26 cellular contexts compared by ENCODE assay signal in genomic region chr18:59114160-59114559, GRCh38.
"Had no signal": no experiment of that assay in that cellular context is flagged by ENCODE, and none has a peak within 500 bp of the region (broad histone marks: within the 10 kb centered on the region; RNA-seq: fewer than 3 reads in every experiment).

No MANE protein-coding gene starts in this region.

- H3K4me3 ChIP-seq: left lung, lung, tibial artery had no signal

- H3K36me3 Mint-ChIP-seq: stimulated activated effector memory CD8-positive, alpha-beta T cell treated with anti-CD3 and anti-CD28 coated beads, Interleukin-12 subunit alpha, Interleukin-12 subunit beta, amount 100 ng/mL, for 72 hours had no signal

- H3K36me3 ChIP-seq: brain microvascular endothelial cell, left lung, tibial artery had no signal

- H3K27ac Mint-ChIP-seq: activated CD4-positive, alpha-beta T cell treated with anti-CD3 and anti-CD28 coated beads, Interleukin-2, amount 10 ng/mL, durations not matched to agents 7 days and 5 days; activated CD8-positive, alpha-beta T cell treated with anti-CD3 and anti-CD28 coated beads, Interleukin-2, amount 10 ng/mL, durations not matched to agents 7 days and 5 days; activated naive CD8-positive, alpha-beta T cell treated with anti-CD3 and anti-CD28 coated beads, Interleukin-2, amount 50 U/mL, for 24 hours; activated T-helper 1 cell treated with anti-CD3 and anti-CD28 coated beads, Interleukin-12 subunit alpha, Interleukin-12 subunit beta, Interleukin-2, Interleukin-4 antibody, amounts not matched to agents 30 ng/mL and 10 ng/mL and 1 ng/mL, durations not matched to agents 14 hours and 24 hours and 36 hours; naive B cell; stimulated activated effector memory CD8-positive, alpha-beta T cell treated with anti-CD3 and anti-CD28 coated beads, Interleukin-12 subunit alpha, Interleukin-12 subunit beta, amount 100 ng/mL, for 72 hours; stimulated activated naive CD8-positive, alpha-beta T cell treated with anti-CD3 and anti-CD28 coated beads, Interleukin-15, amount 100 ng/mL, for 72 hours had no signal

- ATAC-seq: activated CD4-positive, CD25-positive, alpha-beta regulatory T cell treated with anti-CD3 and anti-CD28 coated beads, Interleukin-2, amount 50 U/mL, for 24 hours; activated CD8-positive, alpha-beta T cell treated with anti-CD3 and anti-CD28 coated beads, Interleukin-2, amount 10 ng/mL, durations not matched to agents 7 days and 5 days; activated naive CD8-positive, alpha-beta T cell treated with anti-CD3 and anti-CD28 coated beads, Interleukin-2, amount 50 U/mL, for 24 hours; left lung; sciatic nerve; stimulated activated effector memory CD8-positive, alpha-beta T cell treated with anti-CD3 and anti-CD28 coated beads, Interleukin-12 subunit alpha, Interleukin-12 subunit beta, amount 100 ng/mL, for 72 hours; stimulated activated naive CD8-positive, alpha-beta T cell treated with anti-CD3 and anti-CD28 coated beads, Interleukin-15, amount 100 ng/mL, for 72 hours had no signal

- H3K9me3 ChIP-seq: tibial artery had no signal

- H3K4me1 Mint-ChIP-seq: activated CD4-positive, alpha-beta T cell treated with anti-CD3 and anti-CD28 coated beads, Interleukin-2, amount 10 ng/mL, durations not matched to agents 7 days and 5 days; activated naive CD8-positive, alpha-beta T cell treated with anti-CD3 and anti-CD28 coated beads, Interleukin-2, amount 50 U/mL, for 24 hours; stimulated activated effector memory CD8-positive, alpha-beta T cell treated with anti-CD3 and anti-CD28 coated beads, Interleukin-12 subunit alpha, Interleukin-12 subunit beta, amount 100 ng/mL, for 72 hours; stimulated activated naive CD8-positive, alpha-beta T cell treated with anti-CD3 and anti-CD28 coated beads, Interleukin-15, amount 100 ng/mL, for 72 hours had no signal

- H3K4me3 Mint-ChIP-seq: activated CD4-positive, alpha-beta T cell treated with anti-CD3 and anti-CD28 coated beads, Interleukin-2, amount 10 ng/mL, durations not matched to agents 7 days and 5 days; activated CD8-positive, alpha-beta T cell treated with anti-CD3 and anti-CD28 coated beads, Interleukin-2, amount 10 ng/mL, durations not matched to agents 7 days and 5 days; activated naive CD8-positive, alpha-beta T cell treated with anti-CD3 and anti-CD28 coated beads, Interleukin-2, amount 50 U/mL, for 24 hours; activated T-helper 1 cell treated with anti-CD3 and anti-CD28 coated beads, Interleukin-12 subunit alpha, Interleukin-12 subunit beta, Interleukin-2, Interleukin-4 antibody, amounts not matched to agents 30 ng/mL and 10 ng/mL and 1 ng/mL, durations not matched to agents 14 hours and 24 hours and 36 hours; naive B cell; stimulated activated effector memory CD8-positive, alpha-beta T cell treated with anti-CD3 and anti-CD28 coated beads, Interleukin-12 subunit alpha, Interleukin-12 subunit beta, amount 100 ng/mL, for 72 hours; stimulated activated naive CD8-positive, alpha-beta T cell treated with anti-CD3 and anti-CD28 coated beads, Interleukin-15, amount 100 ng/mL, for 72 hours had no signal

- H3K9me3 Mint-ChIP-seq: activated CD4-positive, alpha-beta T cell treated with anti-CD3 and anti-CD28 coated beads, Interleukin-2, amount 10 ng/mL, durations not matched to agents 7 days and 5 days; activated naive CD8-positive, alpha-beta T cell treated with anti-CD3 and anti-CD28 coated beads, Interleukin-2, amount 50 U/mL, for 24 hours; activated T-helper 1 cell treated with anti-CD3 and anti-CD28 coated beads, Interleukin-12 subunit alpha, Interleukin-12 subunit beta, Interleukin-2, Interleukin-4 antibody, amounts not matched to agents 30 ng/mL and 10 ng/mL and 1 ng/mL, durations not matched to agents 14 hours and 24 hours and 36 hours; stimulated activated effector memory CD8-positive, alpha-beta T cell treated with anti-CD3 and anti-CD28 coated beads, Interleukin-12 subunit alpha, Interleukin-12 subunit beta, amount 100 ng/mL, for 72 hours; stimulated activated naive CD8-positive, alpha-beta T cell treated with anti-CD3 and anti-CD28 coated beads, Interleukin-15, amount 100 ng/mL, for 72 hours had no signal

- DNase-seq: activated CD4-positive, alpha-beta T cell treated with anti-CD3 and anti-CD28 coated beads, Interleukin-2, amount 10 ng/mL, durations not matched to agents 7 days and 5 days; activated CD8-positive, alpha-beta T cell treated with anti-CD3 and anti-CD28 coated beads, Interleukin-2, amount 10 ng/mL, durations not matched to agents 7 days and 5 days; activated gamma-delta T cell; activated naive CD4-positive, alpha-beta T cell treated with anti-CD3 and anti-CD28 coated beads, Interleukin-2, amount 50 U/mL, for 16 hours; activated naive CD8-positive, alpha-beta T cell treated with anti-CD3 and anti-CD28 coated beads, Interleukin-2, amount 50 U/mL, for 24 hours; anterior cingulate cortex; brain microvascular endothelial cell; caudate nucleus; dermis blood vessel endothelial cell; effector CD8-positive, alpha-beta T cell; erythroblast; foreskin fibroblast; left lung; naive B cell; occipital lobe; posterior cingulate gyrus; small intestine; stimulated activated CD4-positive, alpha-beta T cell treated with anti-CD3 and anti-CD28 coated beads, Interleukin-2, amount 100 ng/mL, for 24 hours; stimulated activated naive CD8-positive, alpha-beta T cell treated with anti-CD3 and anti-CD28 coated beads, Interleukin-15, amount 100 ng/mL, for 72 hours; tibial artery had no signal

- H3K27ac ChIP-seq: brain microvascular endothelial cell, left lung, tibial artery, VCaP had no signal

- H3K4me1 ChIP-seq: left lung, tibial artery had no signal
